ENCODE assay signal across 21 cellular contexts in the genomic region with DNA sequence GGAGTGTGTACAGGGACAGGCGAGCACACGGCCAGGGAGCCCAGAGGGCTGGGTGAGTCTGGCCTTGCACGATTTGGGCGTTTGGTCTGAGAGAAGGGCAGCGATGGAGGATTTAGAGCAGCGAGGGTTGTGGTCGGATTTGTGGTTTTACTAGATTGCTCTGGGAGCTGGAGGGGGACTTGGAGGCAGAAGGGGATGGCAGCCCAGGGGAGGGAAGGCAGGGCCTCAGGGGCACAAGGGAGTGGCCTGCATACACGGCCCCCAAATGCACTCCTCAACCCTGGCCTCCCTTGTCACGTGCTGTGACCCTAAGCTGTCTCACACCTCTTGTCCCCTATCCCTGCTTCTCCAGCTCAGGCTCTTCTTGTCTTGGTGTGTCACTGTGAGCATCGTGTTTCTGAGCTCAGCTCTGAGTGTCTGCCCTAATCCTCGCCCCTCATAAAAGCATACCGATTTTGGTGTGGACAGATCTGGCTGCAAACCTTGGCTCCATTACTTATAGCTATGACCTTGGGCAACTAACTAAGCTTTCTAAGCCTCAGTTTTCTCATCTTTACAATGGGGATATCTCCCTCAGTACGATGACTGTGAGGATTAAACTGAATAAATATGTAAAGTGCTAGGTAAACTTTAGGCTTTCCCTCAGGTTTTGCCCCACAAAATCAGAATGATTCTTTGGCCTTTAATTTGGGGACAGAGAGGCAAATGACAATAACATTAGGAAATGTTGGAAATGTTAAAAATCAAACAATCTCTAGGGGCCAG.
DNase-seq lines count a peak whose midpoint lies in the region; ATAC-seq and TF ChIP-seq lines count a peak whose summit lies in the region.
"Had no signal": no experiment of that assay in that cellular context is flagged by ENCODE, and none has a peak within 500 bp of the region (broad histone marks: within the 10 kb centered on the region; RNA-seq: fewer than 3 reads in every experiment).

No MANE protein-coding gene starts in this region.

- no peak overlapping the region for H3K4me3 Mint-ChIP-seq in Caco-2 (ENCODE audit: unreplicated experiment)
- H3K4me3 Mint-ChIP-seq: H9 had no signal

- no peak for ATAC-seq in mucosa of descending colon
- no peak for ATAC-seq in GM21360 (IDR thresholded peaks at IDR 0.05; ENCODE audit: unreplicated experiment)

- H3K9me3 Mint-ChIP-seq in Caco-2 (ENCODE audit: unreplicated experiment), result no peaks in the 10 kb centered on the region

- H4K8ac ChIP-seq in trophoblast cell (ENCODE audit: low read depth, low read length), result no peak overlapping the region

- no peak overlapping the region for H2BK5ac ChIP-seq in trophoblast cell (ENCODE audit: low read depth, low read length, poor library complexity)

- H2BK12ac ChIP-seq in trophoblast cell (ENCODE audit: low read length), result no peak overlapping the region

- peaks cover 10% of the 10 kb centered on the region for H3K79me1 ChIP-seq in trophoblast cell (ENCODE audit: low read length)

- H3K4me1 Mint-ChIP-seq in Caco-2 (ENCODE audit: low read depth, unreplicated experiment), result peaks cover 24% of the 10 kb centered on the region

- peaks cover 4% of the 10 kb centered on the region for H3K36me3 Mint-ChIP-seq in Caco-2 (ENCODE audit: insufficient read depth, unreplicated experiment)

- POLR2A ChIA-PET in Caco-2 (lab: Charles Lee), result interaction anchor here (0.6 kb wide), 1 partner anchor 12 kb away, joined by 5 read pairs; no protein-coding TSS in a partner anchor

- CTCF ChIA-PET in Caco-2 (lab: Charles Lee), result no interaction called here

- H3K4ac ChIP-seq in trophoblast cell (ENCODE audit: low read depth, low read length), result no peak overlapping the region

- WGBS in trophoblast cell (ENCODE audit: extremely low coverage, insufficient coverage, insufficient read length), result no CpG with 5 or more reads among the region's 13 CpGs

- H3K4me1 ChIP-seq in Caco-2 (peaks cover 36% of the 10 kb centered on the region), trophoblast cell (ENCODE audit: control insufficient read depth in 1 of 2, insufficient read depth in 2 of 2, low read length in 2 of 2) (peaks cover 13 to 19% of the 10 kb centered on the region in 2 experiments), mucosa of descending colon (ENCODE audit: low read depth) (no peaks in the 10 kb centered on the region)

- no peak overlapping the region for H3K9ac ChIP-seq in trophoblast cell (ENCODE audit: low read length)
- H3K9ac ChIP-seq: GM23248 had no signal

- H4K12ac ChIP-seq in trophoblast cell (ENCODE audit: low read depth, low read length), result no peak overlapping the region

- H3K4me3 ChIP-seq in Caco-2 (ENCODE audit: low read depth, low read length) (no peak overlapping the region), coronary artery (no peak overlapping the region), trophoblast cell (ENCODE audit: low read depth, low read length) (no peak overlapping the region), mucosa of descending colon (no peak overlapping the region)
- H3K4me3 ChIP-seq: GM23248, Peyer's patch, SJSA1 had no signal

- H3K9me3 ChIP-seq in Caco-2 (peaks cover 4% of the 10 kb centered on the region; the same call in 1 of the 2 replicates), trophoblast cell (ENCODE audit: insufficient read depth, low read depth, low read length) (peaks cover 3% of the 10 kb centered on the region), mucosa of descending colon (peaks cover 4% of the 10 kb centered on the region)
- H3K9me3 ChIP-seq: Peyer's patch had no signal

- no peak overlapping the region for H4K91ac ChIP-seq in trophoblast cell (ENCODE audit: low read depth, low read length)

- H2AFZ ChIP-seq in trophoblast cell (ENCODE audit: insufficient read depth, low read length, poor library complexity), result no peak overlapping the region
- H2AFZ ChIP-seq: GM23248 had no signal

- no peaks in the 10 kb centered on the region for H3K27me3 ChIP-seq in Caco-2 (replicated peaks; ENCODE audit: control insufficient read depth, insufficient read depth, low read length)
- no peaks in the 10 kb centered on the region for H3K27me3 ChIP-seq in trophoblast cell (ENCODE audit: insufficient read depth, low read length)
- H3K27me3 ChIP-seq: Peyer's patch, SJSA1 had no signal

- H3K27ac ChIP-seq in coronary artery, result no peak overlapping the region
- H3K27ac ChIP-seq in trophoblast cell (ENCODE audit: low read depth, low read length), result no peak overlapping the region
- H3K27ac ChIP-seq: GM23248, Peyer's patch, SJSA1 had no signal

- H3K4me2 ChIP-seq in trophoblast cell (ENCODE audit: low read length), result no peak overlapping the region

- BruUV-seq in Caco-2 (replicated peaks; lab: Mats Ljungman, UMichigan), result no TSS peak

- no peaks in the 10 kb centered on the region for H3K27me3 Mint-ChIP-seq in Caco-2 (ENCODE audit: insufficient read depth, unreplicated experiment)

- H3K36me3 ChIP-seq in Caco-2 (ENCODE audit: control insufficient read depth, insufficient read depth, low read length), result no peaks in the 10 kb centered on the region
- H3K36me3 ChIP-seq in trophoblast cell (ENCODE audit: control insufficient read depth in 1 of 2, insufficient read depth in 2 of 2, low read length in 2 of 2), result no peaks in the 10 kb centered on the region
- H3K36me3 ChIP-seq in mucosa of descending colon (ENCODE audit: low read depth), result no peaks in the 10 kb centered on the region
- H3K36me3 ChIP-seq: Peyer's patch, SJSA1 had no signal

- H3K79me2 ChIP-seq in trophoblast cell (ENCODE audit: control insufficient read depth, insufficient read depth, low read length, poor library complexity), result peaks cover 1% of the 10 kb centered on the region

- TF ChIP-seq CTCF in Caco-2 (IDR thresholded peaks at IDR 0.05; ENCODE audit: insufficient read depth in 1 of 2, low read depth in 1 of 2, low read length in 1 of 2, severe bottlenecking in 1 of 2, unreplicated experiment in 1 of 2) (no peak), coronary artery (IDR thresholded peaks at IDR 0.05) (no peak), mucosa of descending colon (IDR thresholded peaks at IDR 0.05) (no peak)

- DNase-seq in Caco-2, result no peak
- peak; percentile 34 for DNase-seq in OCI-M1 (lab: John Stamatoyannopoulos, UW)
- peak; percentile 45 for DNase-seq in coronary artery (ENCODE audit: low spot score)
- DNase-seq in trophoblast cell, result no peak
- DNase-seq in mucosa of descending colon, result no peak
- DNase-seq in stimulated activated CD4-positive, alpha-beta T cell treated with anti-CD3 and anti-CD28 coated beads, Interleukin-2, amount 100 ng/mL, for 24 hours, result no peak
- DNase-seq: DMS79; GM23248; H9; IMR-90; Karpas-422; NCI-H1092 treated with DMSO at 0.1 percent for 48 hours; NCI-H1436 treated with DMSO at 0.1 percent for 48 hours; NCI-H1930; NCI-H226; NCI-H510A treated with DMSO at 0.1 percent for 48 hours; NCI-H748 treated with DMSO at 0.1 percent for 48 hours; NK-92 treated with Interleukin-12 subunit alpha and Interleukin-12 subunit beta, amount 100 ng/mL, for 24 hours had no signal

- H3K23ac ChIP-seq in trophoblast cell (ENCODE audit: low read length), result no peak overlapping the region

- H3K14ac ChIP-seq in trophoblast cell (ENCODE audit: low read length), result no peak overlapping the region

- peak overlapping the region; percentile 18 for H2AK5ac ChIP-seq in trophoblast cell (ENCODE audit: low read length)

- intact Hi-C loops in Caco-2 (cut with micrococcal nuclease; ENCODE audit: unreplicated experiment) (loop anchor here (2.0 kb wide), 1 partner anchor 165 kb away; no protein-coding TSS in a partner anchor), mucosa of descending colon (cut with DNase I, micrococcal nuclease) (no loop called here)

- peak overlapping the region; percentile 60 for H3K27ac Mint-ChIP-seq in Caco-2 (ENCODE audit: unreplicated experiment)

- H3K18ac ChIP-seq in trophoblast cell (ENCODE audit: low read length), result no peak overlapping the region

- no peak overlapping the region for H2BK120ac ChIP-seq in trophoblast cell (ENCODE audit: insufficient read depth, low read length, poor library complexity)

Comparison
In these comparisons a context has a peak if more than half of its experiments do, and no peak if none do; other contexts are left out.
1. DNase-seq: peak in OCI-M1 (single experiment) and coronary artery (single experiment); none in Caco-2 (0 of 2), trophoblast cell (0 of 2), mucosa of descending colon (0 of 3) and stimulated activated CD4-positive, alpha-beta T cell treated with anti-CD3 and anti-CD28 coated beads, Interleukin-2, amount 100 ng/mL, for 24 hours (0 of 2).